In genomic region chr5:97764700-97765099, GRCh38 we compare ENCODE assay signal across 16 cellular contexts.
DNase-seq lines count a peak whose midpoint lies in the region; ATAC-seq, FAIRE-seq and TF ChIP-seq lines count a peak whose summit lies in the region.
"Had no signal": no experiment of that assay in that cellular context is flagged by ENCODE, and none has a peak within 500 bp of the region (broad histone marks: within the 10 kb centered on the region; RNA-seq: fewer than 3 reads in every experiment).

No MANE protein-coding gene starts in this region.

- TF ChIP-seq CTCF in RWPE2 (IDR thresholded peaks at IDR 0.05; ENCODE audit: poor library complexity, severe bottlenecking) (no peak), fibroblast of mammary gland (conservative IDR thresholded peaks at IDR 0.05; ENCODE audit: control insufficient read depth, insufficient read depth, low read depth, low read length) (no peak), lower lobe of right lung (IDR thresholded peaks at IDR 0.05) (no peak), lower leg skin (IDR thresholded peaks at IDR 0.05) (no peak)

- TF ChIP-seq POLR2A in H54 (IDR thresholded peaks at IDR 0.05; ENCODE audit: low read depth, low read length), result no peak
- TF ChIP-seq POLR2A in lower leg skin (IDR thresholded peaks at IDR 0.05), result no peak

- FAIRE-seq in H54 (lab: Jason Lieb, UNC), result peak; percentile 88

- DNase-seq in A172 (ENCODE audit: low spot score) (peak; percentile 10), H54 (ENCODE audit: insufficient read length, low spot score) (peak; percentile 7), RWPE2 (ENCODE audit: low spot score) (peak; percentile 70), fibroblast of mammary gland (ENCODE audit: low read depth) (peak; percentile 92), lower lobe of right lung (no peak), lower leg skin (ENCODE audit: low spot score in 2 of 2) (no peak), hypothalamus (lab: John Stamatoyannopoulos, UW) (no peak), substantia nigra (lab: John Stamatoyannopoulos, UW) (no peak)
- DNase-seq: ACHN; activated CD4-positive, alpha-beta T cell treated with anti-CD3 and anti-CD28 coated beads for 48 hours; activated T-cell treated with anti-CD3 and anti-CD28 coated beads, Interleukin-2, amount 50 U/mL, for 48 hours; body of pancreas; DMS79 treated with DMSO at 0.1 percent for 48 hours; NCI-H2171 treated with DMSO at 0.1 percent for 48 hours; upper lobe of right lung had no signal

- H3K9me3 ChIP-seq in RWPE2 (ENCODE audit: severe bottlenecking) (no peaks in the 10 kb centered on the region), lower lobe of right lung (no peaks in the 10 kb centered on the region)
- H3K9me3 ChIP-seq: body of pancreas, neutrophil, upper lobe of right lung had no signal

- WGBS in lower leg skin, 2 donors, result 91 to 94% methylated on average over 3 of the region's 3 CpGs

- ATAC-seq in RWPE2 (ENCODE audit: low read depth) (peak; percentile 100), lower lobe of right lung (no peak)
- ATAC-seq: body of pancreas, upper lobe of right lung had no signal

- H3K36me3 ChIP-seq in RWPE2 (ENCODE audit: low read depth) (no peaks in the 10 kb centered on the region), lower lobe of right lung (no peaks in the 10 kb centered on the region)
- H3K36me3 ChIP-seq: neutrophil, upper lobe of right lung had no signal

- no peaks in the 10 kb centered on the region for H3K27me3 ChIP-seq in RWPE2 (ENCODE audit: insufficient read depth, poor library complexity, severe bottlenecking)
- H3K27me3 ChIP-seq in lower lobe of right lung (ENCODE audit: low read depth), result no peaks in the 10 kb centered on the region
- H3K27me3 ChIP-seq: body of pancreas, neutrophil, upper lobe of right lung had no signal

- H3K4me1 ChIP-seq in RWPE2 (ENCODE audit: insufficient read depth, poor library complexity, severe bottlenecking) (peaks cover 4% of the 10 kb centered on the region), lower lobe of right lung (no peaks in the 10 kb centered on the region)
- H3K4me1 ChIP-seq: body of pancreas, upper lobe of right lung had no signal

- H3K4me3 ChIP-seq in RWPE2 (ENCODE audit: severe bottlenecking), result no peak overlapping the region
- no peak overlapping the region for H3K4me3 ChIP-seq in fibroblast of mammary gland (ENCODE audit: control insufficient read depth, low read depth, low read length)
- H3K4me3 ChIP-seq in lower lobe of right lung, result no peak overlapping the region
- H3K4me3 ChIP-seq in lower leg skin (ENCODE audit: low read depth, poor library complexity, severe bottlenecking), result no peak overlapping the region
- H3K4me3 ChIP-seq: body of pancreas, upper lobe of right lung had no signal

- H3K27ac ChIP-seq in RWPE2 (ENCODE audit: poor library complexity, severe bottlenecking) (no peak overlapping the region), lower lobe of right lung (no peak overlapping the region), substantia nigra (ENCODE audit: low read depth, low read length, poor library complexity, severe bottlenecking) (no peak overlapping the region)
- H3K27ac ChIP-seq: body of pancreas, neutrophil, upper lobe of right lung had no signal

- intact Hi-C loops in lower lobe of right lung (cut with DNase I) (no loop called here), lower leg skin (cut with DNase I; ENCODE audit: low total_unique reads) (no loop called here)

Comparison
In these comparisons a context has a peak if more than half of its experiments do, and no peak if none do; other contexts are left out.
1. DNase-seq: peak in A172 (single experiment), H54 (single experiment), RWPE2 (single experiment) and fibroblast of mammary gland (single experiment); none in lower lobe of right lung (single experiment), lower leg skin (0 of 2), hypothalamus (0 of 51) and substantia nigra (0 of 49).